ENCODE assay signal across 17 cellular contexts in the genomic region with DNA sequence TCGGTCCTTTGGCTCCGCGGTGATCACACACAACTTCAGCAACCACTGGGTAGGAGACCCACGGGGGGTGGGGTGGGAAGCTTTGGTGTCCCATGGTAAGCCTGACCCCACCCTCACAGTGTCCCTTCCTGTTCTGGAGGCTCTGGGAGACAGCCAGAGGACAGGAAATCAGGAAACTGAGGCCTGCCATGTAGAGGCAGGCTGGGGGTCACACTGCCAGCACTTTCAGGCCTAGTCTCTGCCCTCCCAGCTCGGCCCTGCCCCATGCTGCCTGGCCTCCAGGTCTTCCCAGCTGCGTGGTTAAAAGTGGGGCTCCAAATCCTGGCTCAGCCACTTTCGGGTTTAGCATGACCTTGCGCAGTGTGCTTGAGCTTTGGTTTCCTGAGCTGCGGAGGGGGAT. TPM values are rescaled to one million over a fixed set of nuclear protein-coding genes. Genes with fewer than 3 reads are reported as not detected.
A peak's percentile ranks its signal among the peaks of the same experiment; 100 is the strongest.
DNase-seq lines count a peak whose midpoint lies in the region; ATAC-seq and TF ChIP-seq lines count a peak whose summit lies in the region.
"Had no signal": no experiment of that assay in that cellular context is flagged by ENCODE, and none has a peak within 500 bp of the region (broad histone marks: within the 10 kb centered on the region; RNA-seq: fewer than 3 reads in every experiment).

No MANE protein-coding gene starts in this region.

- ATAC-seq in gastroesophageal sphincter (no peak), lung (ENCODE audit: insufficient read depth, low FRiP score) (no peak)
- ATAC-seq in naive thymus-derived CD4-positive, alpha-beta T cell, result no peak
- ATAC-seq: activated naive CD8-positive, alpha-beta T cell treated with anti-CD3 and anti-CD28 coated beads, Interleukin-2, amount 50 U/mL, for 24 hours; Panc1 had no signal

- no peak for TF ChIP-seq POLR2A in gastroesophageal sphincter (IDR thresholded peaks at IDR 0.05)
- TF ChIP-seq POLR2A in suprapubic skin (IDR thresholded peaks at IDR 0.05), result no peak

- H3K9me3 Mint-ChIP-seq in naive thymus-derived CD4-positive, alpha-beta T cell, result peaks cover 0 to 6% (median 2%) of the 10 kb centered on the region in 11 donors
- H3K9me3 Mint-ChIP-seq: activated naive CD8-positive, alpha-beta T cell treated with anti-CD3 and anti-CD28 coated beads, Interleukin-2, amount 50 U/mL, for 24 hours had no signal

- H3K27ac ChIP-seq in gastroesophageal sphincter, result peak overlapping the region in 3 of 4 donors; percentile 85 to 88 (median 88)
- peak overlapping the region; percentile 44 to 60 for H3K27ac ChIP-seq in lung (ENCODE audit: low read depth in 1 of 2, low read length in 1 of 2)
- H3K27ac ChIP-seq in suprapubic skin, result no peak overlapping the region
- H3K27ac ChIP-seq in caudate nucleus (ENCODE audit: low read depth, low read length), result no peak overlapping the region
- no peak overlapping the region for H3K27ac ChIP-seq in naive thymus-derived CD4-positive, alpha-beta T cell (ENCODE audit: low read depth, low read length)
- H3K27ac ChIP-seq: testis, VCaP had no signal

- POLR2A ChIA-PET in naive thymus-derived CD4-positive, alpha-beta T cell (lab: Charles Lee), result no interaction called here

- TF ChIP-seq EP300 in gastroesophageal sphincter (IDR thresholded peaks at IDR 0.05) (no peak), suprapubic skin (IDR thresholded peaks at IDR 0.05) (no peak)

- 100% methylated on average over 1 of the region's 9 CpGs; no CpG with 5 or more reads in 1 of the 2 donors for WGBS in gastroesophageal sphincter (ENCODE audit: low coverage in 1 of 2), 2 donors
- 82 to 90% methylated on average over 9 of the region's 9 CpGs for WGBS in lung, 2 donors
- WGBS in suprapubic skin, result 94% methylated on average over 7 of the region's 9 CpGs

- peak; percentile 5 for DNase-seq in activated CD8-positive, alpha-beta memory T cell treated with anti-CD3 and anti-CD28 coated beads, Interleukin-2, amount 50 U/mL, for 4 hours
- DNase-seq in lung (ENCODE audit: low spot score) (peak; percentile 26), suprapubic skin (ENCODE audit: low spot score in 2 of 2) (peak; percentile 39 to 70), caudate nucleus (lab: John Stamatoyannopoulos, UW) (no peak), NCI-H1436 (lab: John Stamatoyannopoulos, UW) (no peak)
- DNase-seq in naive thymus-derived CD4-positive, alpha-beta T cell, result no peak
- DNase-seq: activated naive CD8-positive, alpha-beta T cell treated with anti-CD3 and anti-CD28 coated beads, Interleukin-2, amount 50 U/mL, for 24 hours; cortex of kidney; mesendoderm; NCI-H1694 treated with DMSO at 0.1 percent for 48 hours; NCI-H524 treated with DMSO at 0.1 percent for 48 hours; occipital lobe; stimulated activated CD4-positive, alpha-beta T cell treated with anti-CD3 and anti-CD28 coated beads, Interleukin-15, amount 100 ng/mL, for 24 hours; testis had no signal

- H3K27me3 ChIP-seq in gastroesophageal sphincter (no peaks in the 10 kb centered on the region), lung (ENCODE audit: control insufficient read depth, insufficient read depth) (no peaks in the 10 kb centered on the region), suprapubic skin (no peaks in the 10 kb centered on the region)
- no peaks in the 10 kb centered on the region for H3K27me3 ChIP-seq in naive thymus-derived CD4-positive, alpha-beta T cell (ENCODE audit: control insufficient read depth in 2 of 2, insufficient read depth in 2 of 2, low read length in 2 of 2)
- H3K27me3 ChIP-seq: testis had no signal

- peaks cover 0 to 2% (median 0%) of the 10 kb centered on the region in 7 donors for H3K4me1 Mint-ChIP-seq in naive thymus-derived CD4-positive, alpha-beta T cell
- H3K4me1 Mint-ChIP-seq: activated naive CD8-positive, alpha-beta T cell treated with anti-CD3 and anti-CD28 coated beads, Interleukin-2, amount 50 U/mL, for 24 hours had no signal

- peaks cover 0 to 60% of the 10 kb centered on the region in 2 donors for H3K36me3 ChIP-seq in gastroesophageal sphincter
- H3K36me3 ChIP-seq in lung (ENCODE audit: control insufficient read depth in 2 of 2, insufficient read depth in 2 of 2, low read length in 2 of 2), result peaks cover 0 to 23% of the 10 kb centered on the region in 2 donors
- peaks cover 10% of the 10 kb centered on the region for H3K36me3 ChIP-seq in suprapubic skin
- H3K36me3 ChIP-seq in naive thymus-derived CD4-positive, alpha-beta T cell (ENCODE audit: control insufficient read depth in 2 of 3, insufficient read depth in 3 of 3, low read length in 3 of 3), result no peaks in the 10 kb centered on the region

- no peak overlapping the region for H3K27ac Mint-ChIP-seq in naive thymus-derived CD4-positive, alpha-beta T cell
- H3K27ac Mint-ChIP-seq: activated naive CD8-positive, alpha-beta T cell treated with anti-CD3 and anti-CD28 coated beads, Interleukin-2, amount 50 U/mL, for 24 hours had no signal

- H3K4me3 ChIP-seq in gastroesophageal sphincter, result no peak overlapping the region
- no peak overlapping the region for H3K4me3 ChIP-seq in lung
- no peak overlapping the region for H3K4me3 ChIP-seq in suprapubic skin
- H3K4me3 ChIP-seq in naive thymus-derived CD4-positive, alpha-beta T cell (ENCODE audit: low read length), result no peak overlapping the region
- H3K4me3 ChIP-seq: testis had no signal

- intact Hi-C loops in naive thymus-derived CD4-positive, alpha-beta T cell (cut with micrococcal nuclease), result no loop called here

- TF ChIP-seq CTCF in gastroesophageal sphincter (IDR thresholded peaks at IDR 0.05) (no peak), lung (IDR thresholded peaks at IDR 0.05; ENCODE audit: control extremely low read depth, extremely low read depth) (no peak), suprapubic skin (IDR thresholded peaks at IDR 0.05) (no peak)

- H3K4me3 Mint-ChIP-seq in naive thymus-derived CD4-positive, alpha-beta T cell, result no peak overlapping the region
- H3K4me3 Mint-ChIP-seq: activated naive CD8-positive, alpha-beta T cell treated with anti-CD3 and anti-CD28 coated beads, Interleukin-2, amount 50 U/mL, for 24 hours had no signal

- H3K9me3 ChIP-seq in gastroesophageal sphincter (peaks cover 0 to 8% (median 0%) of the 10 kb centered on the region in 3 donors), lung (ENCODE audit: control insufficient read depth in 2 of 2, insufficient read depth in 1 of 2, low read length in 1 of 2) (peaks cover 0 to 6% of the 10 kb centered on the region in 2 donors), suprapubic skin (no peaks in the 10 kb centered on the region)
- no peaks in the 10 kb centered on the region for H3K9me3 ChIP-seq in naive thymus-derived CD4-positive, alpha-beta T cell (ENCODE audit: control insufficient read depth in 2 of 3, low read length in 3 of 3)
- H3K9me3 ChIP-seq: testis had no signal

- H3K27me3 Mint-ChIP-seq in naive thymus-derived CD4-positive, alpha-beta T cell, result no peaks in the 10 kb centered on the region
- H3K27me3 Mint-ChIP-seq: activated naive CD8-positive, alpha-beta T cell treated with anti-CD3 and anti-CD28 coated beads, Interleukin-2, amount 50 U/mL, for 24 hours had no signal

- no peaks in the 10 kb centered on the region for H3K36me3 Mint-ChIP-seq in naive thymus-derived CD4-positive, alpha-beta T cell

- H3K4me1 ChIP-seq in gastroesophageal sphincter, result peaks cover 0 to 51% (median 32%) of the 10 kb centered on the region in 3 donors
- H3K4me1 ChIP-seq in lung (ENCODE audit: control insufficient read depth in 2 of 2, insufficient read depth in 2 of 2, low read length in 2 of 2), result peaks cover 11 to 36% of the 10 kb centered on the region in 2 donors
- H3K4me1 ChIP-seq in suprapubic skin, result peaks cover 15% of the 10 kb centered on the region
- H3K4me1 ChIP-seq in naive thymus-derived CD4-positive, alpha-beta T cell (ENCODE audit: control insufficient read depth in 2 of 2, insufficient read depth in 2 of 2, low read length in 2 of 2), result no peaks in the 10 kb centered on the region
- H3K4me1 ChIP-seq: testis had no signal

- CTCF ChIA-PET in naive thymus-derived CD4-positive, alpha-beta T cell (lab: Charles Lee), result no interaction called here

RNA-seq across cellular contexts. Expression of a gene that starts 10.9 kb away (rescaled TPM):
- total RNA-seq in gastroesophageal sphincter (100 to 1,000 TPM; 439 to 589 (median 503) TPM), lung (100 to 1,000 TPM; 328 to 655 TPM), suprapubic skin (100 to 1,000 TPM in 3 of 4 donors, 10 to 100 TPM in 1; 92.1 to 139 (median 110) TPM)
- polyA plus RNA-seq in lung, result 100 to 1,000 TPM; 267 to 527 TPM
- under 1 TPM in 3 of 5 experiments, not detected in 2; 0.12 to 0.37 (median 0.19) TPM for total RNA-seq in naive thymus-derived CD4-positive, alpha-beta T cell
- polyA plus RNA-seq in naive thymus-derived CD4-positive, alpha-beta T cell, result under 1 TPM in 1 of 2 donors, not detected in 1; 0.13 TPM

RNA-seq across cellular contexts. Expression of a gene that starts 41.2 kb away (rescaled TPM):
- total RNA-seq in gastroesophageal sphincter (not detected), lung (under 1 TPM in 1 of 2 donors, not detected in 1; 0.77 TPM), suprapubic skin (1 to 10 TPM in 1 of 4 donors, not detected in 3; 1.5 TPM)
- polyA plus RNA-seq in lung, result under 1 TPM; 0.38 to 0.77 TPM
- not detected for total RNA-seq in naive thymus-derived CD4-positive, alpha-beta T cell
- not detected for polyA plus RNA-seq in naive thymus-derived CD4-positive, alpha-beta T cell
- total RNA-seq: occipital lobe had no signal

Comparison
In these comparisons a context has a peak if more than half of its experiments do, and no peak if none do; other contexts are left out.
1. DNase-seq: peak in activated CD8-positive, alpha-beta memory T cell treated with anti-CD3 and anti-CD28 coated beads, Interleukin-2, amount 50 U/mL, for 4 hours (single experiment), lung (single experiment) and suprapubic skin (2 of 2); none in caudate nucleus (0 of 61), naive thymus-derived CD4-positive, alpha-beta T cell (0 of 9) and NCI-H1436 (single experiment).
2. H3K27ac ChIP-seq: peak in gastroesophageal sphincter (3 of 4) and lung (2 of 2); none in suprapubic skin (single experiment), caudate nucleus (single experiment) and naive thymus-derived CD4-positive, alpha-beta T cell (single experiment).
3. RNA of a gene that starts 10.9 kb away (total RNA-seq): 328 to 655 TPM in lung, 439 to 589 TPM in gastroesophageal sphincter and 92.1 to 139 TPM in suprapubic skin; 0.12 to 0.37 TPM in naive thymus-derived CD4-positive, alpha-beta T cell; every median in the first group is over 10 times any median in the second.